ENCODE assay signal across 1 cellular context in genomic region chr5:97088774-97089148, GRCh38.
TF ChIP-seq lines count a peak whose summit lies in the region.

No MANE protein-coding gene starts in this region.

TF ChIP-seq in GM23338, 12 proteins besides CTCF, POLR2A, EP300 and RAD21 (continued from another document):
- TF ChIP-seq ZNF462 (CRISPR knock-in tag; IDR thresholded peaks at IDR 0.05) (no peak), ZNF331 (CRISPR knock-in tag; IDR thresholded peaks at IDR 0.05; ENCODE audit: low read depth) (no peak), ETS1 (IDR thresholded peaks at IDR 0.05) (no peak), EZH2phosphoT487 (IDR thresholded peaks at IDR 0.05; ENCODE audit: unreplicated experiment) (no peak), NANOG (IDR thresholded peaks at IDR 0.05; ENCODE audit: borderline replicate concordance) (no peak), CREB1 (CRISPR knock-in tag; IDR thresholded peaks at IDR 0.05; ENCODE audit: low read depth) (no peak), ZNF114 (CRISPR knock-in tag; IDR thresholded peaks at IDR 0.05) (no peak)
